ENCODE assay signal across 8 cellular contexts in genomic region chrX:120560405-120560841, GRCh38. TPM values are rescaled to one million over a fixed set of nuclear protein-coding genes. Genes with fewer than 3 reads are reported as not detected.
DNase-seq lines count a peak whose midpoint lies in the region; TF ChIP-seq lines count a peak whose summit lies in the region.

No MANE protein-coding gene starts in this region.

- no peaks in the 10 kb centered on the region for H4K20me1 ChIP-seq in GM23248 (ENCODE audit: insufficient read depth)

- peaks cover 19% of the 10 kb centered on the region for H3K4me1 ChIP-seq in GM23248 (ENCODE audit: insufficient read depth)
- H3K4me1 ChIP-seq in esophagus squamous epithelium: peaks cover 0 to 35% (median 0%) of the 10 kb centered on the region in 3 donors
- peaks cover 0 to 18% (median 0%) of the 10 kb centered on the region in 4 donors for H3K4me1 ChIP-seq in tibial artery

- peaks cover 3% of the 10 kb centered on the region for H3K36me3 Mint-ChIP-seq in neural crest cell (ENCODE audit: low read depth)

- H3K36me3 ChIP-seq in GM23248 (ENCODE audit: low read depth) (peaks cover 20% of the 10 kb centered on the region), esophagus squamous epithelium (peaks cover 0 to 21% (median 0%) of the 10 kb centered on the region in 3 donors), tibial artery (peaks cover 0 to 3% (median 0%) of the 10 kb centered on the region in 3 donors)

- peak overlapping the region; percentile 91 for H3K4me2 ChIP-seq in GM23248 (ENCODE audit: unreplicated experiment)

- H3K9me3 ChIP-seq in GM23248 (ENCODE audit: low read depth) (no peaks in the 10 kb centered on the region), esophagus squamous epithelium (no peaks in the 10 kb centered on the region), tibial artery (no peaks in the 10 kb centered on the region)

- peaks cover 24% of the 10 kb centered on the region for H3K4me1 Mint-ChIP-seq in neural crest cell

- intact Hi-C loops in esophagus squamous epithelium (cut with DNase I) (no loop called here), tibial artery (cut with DNase I; ENCODE audit: low total_unique reads) (no loop called here)

- peak overlapping the region; percentile 91 for H3K27ac Mint-ChIP-seq in neural crest cell (ENCODE audit: unreplicated experiment)

- H3K27ac ChIP-seq in GM23248 (peak overlapping the region; percentile 99), esophagus squamous epithelium (peak overlapping the region; percentile 96 to 99 (median 98)), tibial artery (peak overlapping the region; percentile 94 to 96)

- H3F3A ChIP-seq in GM23248 (ENCODE audit: insufficient read depth): 0 out of 2 replicates have a peak, but pooled peaks cover 29% of the 10 kb centered on the region

- DNase-seq in DMS53 treated with DMSO at 0.1 percent for 48 hours (lab: John Stamatoyannopoulos, UW; ENCODE audit: unreplicated experiment): peak; percentile 51
- DNase-seq in GM23248: peak; percentile 67
- DNase-seq in NAMALWA (ENCODE audit: low spot score): peak; percentile 56
- DNase-seq in activated T-cell treated with anti-CD3 and anti-CD28 coated beads, Interleukin-2, amount 50 U/mL, for 1 hour: peak; percentile 45
- DNase-seq in esophagus squamous epithelium (lab: John Stamatoyannopoulos, UW): no peak
- DNase-seq in neural crest cell (ENCODE audit: low read depth, low spot score): peak; percentile 1
- peak; percentile 23 to 67 for DNase-seq in tibial artery
- no peak for DNase-seq in GM20000 (ENCODE audit: low spot score)

- H3K4me3 Mint-ChIP-seq in neural crest cell: peak overlapping the region; percentile 98

- H3K9me2 ChIP-seq in GM23248 (ENCODE audit: insufficient read depth): no peaks in the 10 kb centered on the region

- H3K27me3 ChIP-seq in GM23248 (replicated peaks; ENCODE audit: insufficient read depth): no peaks in the 10 kb centered on the region
- H3K27me3 ChIP-seq in esophagus squamous epithelium: no peaks in the 10 kb centered on the region
- H3K27me3 ChIP-seq in tibial artery: no peaks in the 10 kb centered on the region

- peaks cover 60% of the 10 kb centered on the region for H3K79me2 ChIP-seq in GM23248 (ENCODE audit: insufficient read depth)

- peak overlapping the region; percentile 5; the same call in 1 of the 2 replicates for H2AFZ ChIP-seq in GM23248

- 0 to 1% methylated on average over 6 to 10 of the region's 10 CpGs for WGBS in GM23248 (ENCODE audit: low coverage in 1 of 2, low lambda C conversion rate in 2 of 2, missing lambda C conversion rate in 2 of 2), 2 experiments
- WGBS in esophagus squamous epithelium, 2 donors: 0 to 28% methylated on average over 8 to 9 of the region's 10 CpGs

- in situ Hi-C loops in GM23248 (cut with MboI): no loop called here

- H3K4me3 ChIP-seq in GM23248 (peak overlapping the region; percentile 99), esophagus squamous epithelium (peak overlapping the region; percentile 55 to 79 (median 69)), tibial artery (peak overlapping the region; percentile 67 to 72)

- no peak for TF ChIP-seq POLR2A in esophagus squamous epithelium (IDR thresholded peaks at IDR 0.05)

- no peaks in the 10 kb centered on the region for H3K27me3 Mint-ChIP-seq in neural crest cell (ENCODE audit: low read depth)

- no peaks in the 10 kb centered on the region for H3K9me3 Mint-ChIP-seq in neural crest cell

- peak overlapping the region; percentile 99 for H3K9ac ChIP-seq in GM23248

- no peak for TF ChIP-seq CTCF in esophagus squamous epithelium (IDR thresholded peaks at IDR 0.05)
- TF ChIP-seq CTCF in neural crest cell (conservative IDR thresholded peaks at IDR 0.05): no peak
- no peak for TF ChIP-seq CTCF in tibial artery (IDR thresholded peaks at IDR 0.05)
- no peak for TF ChIP-seq CTCF in GM20000 (IDR thresholded peaks at IDR 0.05; ENCODE audit: extremely low read depth, missing control alignments)

RNA-seq across cellular contexts. Expression of gene CUL4B, which starts 0.3 kb away (rescaled TPM):
- 158 and 169 TPM in 2 replicates for total RNA-seq in GM23248 (2014; rRNA removed; shearing (Covaris generic))
- polyA plus RNA-seq in GM23248 (2016; fragmentation: Nextera tagmentation; extraction: Ambion mirVana): 153 and 158 TPM in 2 replicates
- total RNA-seq in esophagus squamous epithelium: 10 to 100 TPM; 24.7 to 44.9 (median 33.6) TPM
- total RNA-seq in neural crest cell: 46.7 and 52.2 TPM in 2 replicates

RNA-seq across cellular contexts. Expression of gene MCTS1, which starts 43.5 kb away (rescaled TPM):
- 41.2 and 54.9 TPM in 2 replicates for total RNA-seq in GM23248 (2014; rRNA removed; shearing (Covaris generic))
- 106 and 113 TPM in 2 replicates for polyA plus RNA-seq in GM23248 (2016; fragmentation: Nextera tagmentation; extraction: Ambion mirVana)
- 10 to 100 TPM; 21.4 to 48.7 (median 36.6) TPM for total RNA-seq in esophagus squamous epithelium
- 38.0 and 38.7 TPM in 2 replicates for total RNA-seq in neural crest cell

Comparison
In these comparisons a context has a peak if more than half of its experiments do, and no peak if none do; other contexts are left out.
1. DNase-seq: peak in DMS53 treated with DMSO at 0.1 percent for 48 hours (single experiment), GM23248 (single experiment), NAMALWA (single experiment), activated T-cell treated with anti-CD3 and anti-CD28 coated beads, Interleukin-2, amount 50 U/mL, for 1 hour (single experiment), neural crest cell (single experiment) and tibial artery (2 of 2); none in esophagus squamous epithelium (single experiment) and GM20000 (single experiment).
2. Peak in every context shown above with its lines, with median percentiles within 50 percentile points of each other: H3K27ac ChIP-seq and H3K4me3 ChIP-seq.